1 cellular context compared by ENCODE assay signal in the genomic region with DNA sequence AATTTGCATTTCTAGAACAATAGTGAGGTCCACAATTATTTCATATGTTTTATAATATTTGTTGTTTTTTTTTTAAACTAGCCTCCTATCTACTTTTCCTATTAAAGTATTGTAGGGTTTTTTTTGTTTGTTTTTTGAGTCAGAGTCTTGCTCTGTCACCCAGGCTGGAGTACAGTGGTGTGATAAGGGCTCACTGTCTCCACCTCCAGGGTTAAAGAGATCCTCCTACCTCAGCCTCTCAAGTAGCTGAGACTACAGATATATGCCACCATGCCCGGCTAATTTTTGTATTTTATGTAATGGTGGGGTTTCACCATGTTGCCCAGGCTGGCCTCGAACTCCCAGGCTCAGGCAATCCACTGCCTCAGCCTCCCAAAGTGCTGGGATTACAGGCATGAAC.
TF ChIP-seq lines count a peak whose summit lies in the region.

No MANE protein-coding gene starts in this region.

TF ChIP-seq in HepG2, 621 proteins besides CTCF, POLR2A, EP300 and RAD21 (continued from another document):
- TF ChIP-seq, protein P1, sequence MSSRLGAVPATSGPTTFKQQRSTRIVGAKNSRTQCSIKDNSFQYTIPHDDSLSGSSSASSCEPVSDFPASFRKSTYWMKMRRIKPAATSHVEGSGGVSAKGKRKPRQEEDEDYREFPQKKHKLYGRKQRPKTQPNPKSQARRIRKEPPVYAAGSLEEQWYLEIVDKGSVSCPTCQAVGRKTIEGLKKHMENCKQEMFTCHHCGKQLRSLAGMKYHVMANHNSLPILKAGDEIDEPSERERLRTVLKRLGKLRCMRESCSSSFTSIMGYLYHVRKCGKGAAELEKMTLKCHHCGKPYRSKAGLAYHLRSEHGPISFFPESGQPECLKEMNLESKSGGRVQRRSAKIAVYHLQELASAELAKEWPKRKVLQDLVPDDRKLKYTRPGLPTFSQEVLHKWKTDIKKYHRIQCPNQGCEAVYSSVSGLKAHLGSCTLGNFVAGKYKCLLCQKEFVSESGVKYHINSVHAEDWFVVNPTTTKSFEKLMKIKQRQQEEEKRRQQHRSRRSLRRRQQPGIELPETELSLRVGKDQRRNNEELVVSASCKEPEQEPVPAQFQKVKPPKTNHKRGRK (CRISPR knock-in tag; IDR thresholded peaks at IDR 0.05), result no peak
- TF ChIP-seq ASH2L (IDR thresholded peaks at IDR 0.05; ENCODE audit: insufficient read length, low read depth, low read length) (no peak), ZNF136 (CRISPR knock-in tag; IDR thresholded peaks at IDR 0.05; ENCODE audit: low read depth) (no peak), ZNF468 (CRISPR knock-in tag; IDR thresholded peaks at IDR 0.05) (no peak), ZNF337 (CRISPR knock-in tag; IDR thresholded peaks at IDR 0.05; ENCODE audit: borderline replicate concordance, low read depth) (no peak)
- TF ChIP-seq, protein P2, sequence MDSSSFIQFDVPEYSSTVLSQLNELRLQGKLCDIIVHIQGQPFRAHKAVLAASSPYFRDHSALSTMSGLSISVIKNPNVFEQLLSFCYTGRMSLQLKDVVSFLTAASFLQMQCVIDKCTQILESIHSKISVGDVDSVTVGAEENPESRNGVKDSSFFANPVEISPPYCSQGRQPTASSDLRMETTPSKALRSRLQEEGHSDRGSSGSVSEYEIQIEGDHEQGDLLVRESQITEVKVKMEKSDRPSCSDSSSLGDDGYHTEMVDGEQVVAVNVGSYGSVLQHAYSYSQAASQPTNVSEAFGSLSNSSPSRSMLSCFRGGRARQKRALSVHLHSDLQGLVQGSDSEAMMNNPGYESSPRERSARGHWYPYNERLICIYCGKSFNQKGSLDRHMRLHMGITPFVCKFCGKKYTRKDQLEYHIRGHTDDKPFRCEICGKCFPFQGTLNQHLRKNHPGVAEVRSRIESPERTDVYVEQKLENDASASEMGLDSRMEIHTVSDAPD (CRISPR knock-in tag; IDR thresholded peaks at IDR 0.05), result no peak
- TF ChIP-seq, protein P3, sequence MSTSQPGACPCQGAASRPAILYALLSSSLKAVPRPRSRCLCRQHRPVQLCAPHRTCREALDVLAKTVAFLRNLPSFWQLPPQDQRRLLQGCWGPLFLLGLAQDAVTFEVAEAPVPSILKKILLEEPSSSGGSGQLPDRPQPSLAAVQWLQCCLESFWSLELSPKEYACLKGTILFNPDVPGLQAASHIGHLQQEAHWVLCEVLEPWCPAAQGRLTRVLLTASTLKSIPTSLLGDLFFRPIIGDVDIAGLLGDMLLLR (CRISPR knock-in tag; IDR thresholded peaks at IDR 0.05), result no peak
